In the genomic region with DNA sequence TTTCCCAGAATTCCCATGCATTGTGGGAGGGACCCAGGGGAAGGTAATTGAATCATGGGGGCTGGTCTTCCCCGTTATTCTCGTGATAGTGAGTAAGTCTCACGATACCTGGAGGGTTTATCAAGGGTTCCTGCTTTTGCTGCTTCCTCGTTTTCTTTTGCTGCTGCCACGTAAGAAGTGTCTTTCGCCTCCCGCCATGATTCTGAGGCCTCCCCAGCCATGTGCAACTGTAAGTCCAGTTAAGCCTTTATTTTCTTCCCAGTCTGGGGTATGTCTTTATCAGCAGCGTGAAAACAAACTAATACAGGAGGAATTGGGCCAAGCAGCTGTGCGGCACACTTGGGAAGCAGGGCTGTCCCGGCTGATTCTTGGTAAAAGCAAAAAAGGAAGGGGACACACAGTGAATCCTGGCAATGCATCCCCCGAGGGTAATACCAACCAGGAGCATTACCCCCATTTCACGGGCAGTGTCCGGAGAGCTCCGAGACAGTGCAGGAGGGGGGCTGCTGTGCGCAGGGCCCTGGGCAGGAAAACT, we compare ENCODE assay signal across 16 cellular contexts.
"Had no signal": no experiment of that assay in that cellular context is flagged by ENCODE, and none has a peak within 500 bp of the region (broad histone marks: within the 10 kb centered on the region; RNA-seq: fewer than 3 reads in every experiment).

No MANE protein-coding gene starts in this region.

- ATAC-seq: activated CD4-positive, CD25-positive, alpha-beta regulatory T cell treated with anti-CD3 and anti-CD28 coated beads, Interleukin-2, amount 50 U/mL, for 24 hours; left lobe of liver; stimulated activated naive CD8-positive, alpha-beta T cell treated with anti-CD3 and anti-CD28 coated beads, Interleukin-15, Interleukin-2, amounts not matched to agents 100 U/mL and 50 U/mL, for 24 hours had no signal

- H3K9me3 ChIP-seq: esophagus squamous epithelium, heart left ventricle, suprapubic skin, upper lobe of right lung had no signal

- H3K9me3 Mint-ChIP-seq: activated naive CD8-positive, alpha-beta T cell treated with anti-CD3 and anti-CD28 coated beads for 36 hours; activated T-cell treated with anti-CD3 and anti-CD28 coated beads, Interleukin-2, amount 50 U/mL, for 24 hours; memory B cell; nephron; T-helper 2 cell treated with Interferon-gamma antibody and Interleukin-4, amounts not matched to agents 5 μg/mL and 100 μg/mL, for 36 hours had no signal

- DNase-seq: activated effector memory CD4-positive, alpha-beta T cell treated with anti-CD3 and anti-CD28 coated beads, Interleukin-2, amount 50 U/mL, for 16 hours; activated naive CD8-positive, alpha-beta T cell treated with anti-CD3 and anti-CD28 coated beads for 36 hours; activated T-cell treated with anti-CD3 and anti-CD28 coated beads, Interleukin-2, amount 50 U/mL, for 24 hours; anterior cingulate cortex; esophagus squamous epithelium; stimulated activated CD4-positive, alpha-beta T cell treated with anti-CD3 and anti-CD28 coated beads, Interleukin-2, amount 100 ng/mL, for 48 hours; stimulated activated naive CD8-positive, alpha-beta T cell treated with anti-CD3 and anti-CD28 coated beads, Interleukin-15, Interleukin-2, amounts not matched to agents 100 U/mL and 50 U/mL, for 24 hours; upper lobe of right lung had no signal

- H3K27ac Mint-ChIP-seq: activated naive CD8-positive, alpha-beta T cell treated with anti-CD3 and anti-CD28 coated beads for 36 hours; activated T-cell treated with anti-CD3 and anti-CD28 coated beads, Interleukin-2, amount 50 U/mL, for 24 hours; memory B cell; nephron had no signal

- H3K27me3 ChIP-seq: foreskin keratinocyte, heart left ventricle, suprapubic skin, upper lobe of right lung had no signal

- H3K36me3 ChIP-seq: esophagus squamous epithelium, heart left ventricle, suprapubic skin, upper lobe of right lung had no signal

- H3K36me3 Mint-ChIP-seq: activated naive CD8-positive, alpha-beta T cell treated with anti-CD3 and anti-CD28 coated beads for 36 hours; memory B cell had no signal

- H3K27me3 Mint-ChIP-seq: activated naive CD8-positive, alpha-beta T cell treated with anti-CD3 and anti-CD28 coated beads for 36 hours; activated T-cell treated with anti-CD3 and anti-CD28 coated beads, Interleukin-2, amount 50 U/mL, for 24 hours had no signal

- H3K4me3 ChIP-seq: esophagus squamous epithelium, heart left ventricle, suprapubic skin, upper lobe of right lung had no signal

- H3K4me3 Mint-ChIP-seq: activated naive CD8-positive, alpha-beta T cell treated with anti-CD3 and anti-CD28 coated beads for 36 hours; activated T-cell treated with anti-CD3 and anti-CD28 coated beads, Interleukin-2, amount 50 U/mL, for 24 hours; memory B cell; nephron; T-helper 2 cell treated with Interferon-gamma antibody and Interleukin-4, amounts not matched to agents 5 μg/mL and 100 μg/mL, for 36 hours had no signal

- H3K27ac ChIP-seq: esophagus squamous epithelium, heart left ventricle, suprapubic skin, upper lobe of right lung had no signal
